ENCODE assay signal across 16 cellular contexts in the genomic region with DNA sequence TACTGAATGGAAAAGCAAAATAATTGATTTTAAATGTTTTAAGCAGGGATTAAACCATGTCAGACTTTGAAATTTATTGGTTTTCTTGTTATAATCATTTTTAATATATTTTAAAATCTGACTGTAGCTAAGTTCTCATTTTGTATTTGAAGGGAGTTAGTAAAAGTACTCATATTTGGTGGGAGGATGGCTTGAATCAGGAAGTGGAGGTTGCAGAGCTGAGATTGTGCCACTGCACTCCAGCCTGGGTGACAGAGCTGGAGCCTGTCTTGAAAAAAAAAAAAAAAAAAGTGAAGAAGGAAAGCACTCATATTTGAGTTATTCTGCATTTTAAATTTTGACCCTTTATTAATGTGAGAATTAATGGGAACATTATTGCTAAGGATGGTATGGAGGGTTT.
"Had no signal": no experiment of that assay in that cellular context is flagged by ENCODE, and none has a peak within 500 bp of the region (broad histone marks: within the 10 kb centered on the region; RNA-seq: fewer than 3 reads in every experiment).

No MANE protein-coding gene starts in this region.

- H3K4me3 ChIP-seq: body of pancreas, hepatocyte, tibial nerve had no signal

- H3K4me2 ChIP-seq: hepatocyte had no signal

- H3K36me3 ChIP-seq: tibial nerve had no signal

- H3K4me3 Mint-ChIP-seq: activated CD4-positive, alpha-beta T cell treated with anti-CD3 and anti-CD28 coated beads, Interleukin-2, amount 10 ng/mL, durations not matched to agents 24 days and 14 days; activated CD8-positive, alpha-beta T cell treated with anti-CD3 and anti-CD28 coated beads for 36 hours; activated naive CD8-positive, alpha-beta T cell treated with anti-CD3 and anti-CD28 coated beads, Interleukin-2, amount 10 ng/mL, durations not matched to agents 7 days and 5 days; activated T-cell treated with anti-CD3 and anti-CD28 coated beads, Interleukin-2, amount 50 U/mL, for 24 hours; memory B cell; neural crest cell had no signal

- DNase-seq: activated CD4-positive, alpha-beta T cell treated with anti-CD3 and anti-CD28 coated beads, Interleukin-2, amount 10 ng/mL, durations not matched to agents 24 days and 14 days; activated CD8-positive, alpha-beta T cell treated with anti-CD3 and anti-CD28 coated beads for 36 hours; activated naive CD4-positive, alpha-beta T cell treated with Interleukin-2 at 50 U/mL for 16 hours; activated naive CD8-positive, alpha-beta T cell treated with anti-CD3 and anti-CD28 coated beads, Interleukin-2, amount 10 ng/mL, durations not matched to agents 7 days and 5 days; activated T-cell treated with anti-CD3 and anti-CD28 coated beads, Interleukin-2, amount 50 U/mL, for 24 hours; body of pancreas; stimulated activated CD4-positive, alpha-beta T cell treated with anti-CD3 and anti-CD28 coated beads, Interleukin-1b, Interleukin-23, amount 100 ng/mL, for 48 hours; stimulated activated naive CD8-positive, alpha-beta T cell treated with anti-CD3 and anti-CD28 coated beads, Interleukin-15, Interleukin-2, amounts not matched to agents 100 U/mL and 50 U/mL, for 24 hours; substantia nigra had no signal

- H3K4me1 Mint-ChIP-seq: activated CD4-positive, alpha-beta T cell treated with anti-CD3 and anti-CD28 coated beads, Interleukin-2, amount 10 ng/mL, durations not matched to agents 24 days and 14 days; activated naive CD8-positive, alpha-beta T cell treated with anti-CD3 and anti-CD28 coated beads, Interleukin-2, amount 10 ng/mL, durations not matched to agents 7 days and 5 days had no signal

- H3K4me1 ChIP-seq: body of pancreas had no signal

- H3K27ac Mint-ChIP-seq: activated CD4-positive, alpha-beta T cell treated with anti-CD3 and anti-CD28 coated beads, Interleukin-2, amount 10 ng/mL, durations not matched to agents 24 days and 14 days; activated CD8-positive, alpha-beta T cell treated with anti-CD3 and anti-CD28 coated beads for 36 hours; activated naive CD8-positive, alpha-beta T cell treated with anti-CD3 and anti-CD28 coated beads, Interleukin-2, amount 10 ng/mL, durations not matched to agents 7 days and 5 days; activated T-cell treated with anti-CD3 and anti-CD28 coated beads, Interleukin-2, amount 50 U/mL, for 24 hours; activated T-helper 2 cell treated with anti-CD3 and anti-CD28 coated beads, Interferon-gamma antibody, Interleukin-2, Interleukin-4, amounts not matched to agents 10 μg/mL and 5 μg/mL and 100 μg/mL, durations not matched to agents 14 hours and 24 hours and 36 hours; progenitor cell of endocrine pancreas had no signal

- H3K27ac ChIP-seq: body of pancreas, hepatocyte, tibial nerve had no signal

- H3K27me3 Mint-ChIP-seq: activated CD4-positive, alpha-beta T cell treated with anti-CD3 and anti-CD28 coated beads, Interleukin-2, amount 10 ng/mL, durations not matched to agents 24 days and 14 days; activated CD8-positive, alpha-beta T cell treated with anti-CD3 and anti-CD28 coated beads for 36 hours; activated naive CD8-positive, alpha-beta T cell treated with anti-CD3 and anti-CD28 coated beads, Interleukin-2, amount 10 ng/mL, durations not matched to agents 7 days and 5 days; activated T-cell treated with anti-CD3 and anti-CD28 coated beads, Interleukin-2, amount 50 U/mL, for 24 hours; memory B cell; progenitor cell of endocrine pancreas had no signal

- H3K27me3 ChIP-seq: body of pancreas, hepatocyte, tibial nerve had no signal

- H3K9me3 Mint-ChIP-seq: activated CD4-positive, alpha-beta T cell treated with anti-CD3 and anti-CD28 coated beads, Interleukin-2, amount 10 ng/mL, durations not matched to agents 24 days and 14 days; activated CD8-positive, alpha-beta T cell treated with anti-CD3 and anti-CD28 coated beads for 36 hours; activated naive CD8-positive, alpha-beta T cell treated with anti-CD3 and anti-CD28 coated beads, Interleukin-2, amount 10 ng/mL, durations not matched to agents 7 days and 5 days; activated T-cell treated with anti-CD3 and anti-CD28 coated beads, Interleukin-2, amount 50 U/mL, for 24 hours; activated T-helper 2 cell treated with anti-CD3 and anti-CD28 coated beads, Interferon-gamma antibody, Interleukin-2, Interleukin-4, amounts not matched to agents 10 μg/mL and 5 μg/mL and 100 μg/mL, durations not matched to agents 14 hours and 24 hours and 36 hours; memory B cell; neural crest cell had no signal

- FAIRE-seq: urothelium cell line had no signal

- H3K36me3 Mint-ChIP-seq: activated naive CD8-positive, alpha-beta T cell treated with anti-CD3 and anti-CD28 coated beads, Interleukin-2, amount 10 ng/mL, durations not matched to agents 7 days and 5 days had no signal

- ATAC-seq: activated CD8-positive, alpha-beta T cell treated with anti-CD3 and anti-CD28 coated beads for 36 hours; body of pancreas; stimulated activated naive CD8-positive, alpha-beta T cell treated with anti-CD3 and anti-CD28 coated beads, Interleukin-15, Interleukin-2, amounts not matched to agents 100 U/mL and 50 U/mL, for 24 hours had no signal

- H3K9me3 ChIP-seq: body of pancreas, tibial nerve had no signal
